Comparison of ENCODE assay signal across 13 cellular contexts in the genomic region with DNA sequence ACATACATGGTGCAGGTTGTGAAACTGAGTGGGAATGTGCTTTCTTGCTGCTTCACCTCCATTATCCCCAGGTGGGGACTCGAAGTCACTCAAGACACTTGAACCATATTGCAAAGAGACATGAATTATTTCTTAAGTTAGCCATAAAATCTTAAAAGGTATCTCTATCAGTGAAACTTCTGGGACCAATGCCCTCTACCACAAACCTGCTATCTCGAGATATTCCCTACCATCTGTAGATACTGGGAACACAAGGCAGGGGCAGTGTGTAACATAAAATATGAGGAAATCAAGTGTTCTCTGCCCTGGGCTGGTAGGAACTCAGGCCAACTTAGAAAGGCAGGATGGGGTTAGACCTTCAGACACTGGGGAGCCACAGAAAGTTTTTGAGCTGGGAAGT. TPM values are rescaled to one million over a fixed set of nuclear protein-coding genes. Genes with fewer than 3 reads are reported as not detected.
DNase-seq lines count a peak whose midpoint lies in the region; ATAC-seq, FAIRE-seq and TF ChIP-seq lines count a peak whose summit lies in the region.
"Had no signal": no experiment of that assay in that cellular context is flagged by ENCODE, and none has a peak within 500 bp of the region (broad histone marks: within the 10 kb centered on the region; RNA-seq: fewer than 3 reads in every experiment).

No MANE protein-coding gene starts in this region.

- H3K79me2 ChIP-seq in endothelial cell of umbilical vein (ENCODE audit: control insufficient read depth, insufficient read depth, low read length) = peaks cover 3% of the 10 kb centered on the region

- H4K20me1 ChIP-seq in endothelial cell of umbilical vein (replicated peaks; ENCODE audit: control insufficient read depth, extremely low read depth, insufficient read depth, low read length) = no peaks in the 10 kb centered on the region

- H3K36me3 Mint-ChIP-seq in T-helper 2 cell treated with Interferon-gamma antibody and Interleukin-4, amounts not matched to agents 5 μg/mL and 100 μg/mL, for 36 hours (ENCODE audit: low read depth) = peaks cover 16% of the 10 kb centered on the region
- H3K36me3 Mint-ChIP-seq in stimulated activated memory B cell treated with anti-CD40 and anti-IgM and Interleukin-4, amounts not matched to agents 10 μg/mL and 1 μg/mL and 100 μg/mL, for 72 hours = peaks cover 44% of the 10 kb centered on the region

- peak overlapping the region; percentile 95 for H3K4me3 Mint-ChIP-seq in T-helper 2 cell treated with Interferon-gamma antibody and Interleukin-4, amounts not matched to agents 5 μg/mL and 100 μg/mL, for 36 hours
- H3K4me3 Mint-ChIP-seq in stimulated activated memory B cell treated with anti-CD40 and anti-IgM and Interleukin-4, amounts not matched to agents 10 μg/mL and 1 μg/mL and 100 μg/mL, for 72 hours = peak overlapping the region; percentile 98

- POLR2A ChIA-PET in endothelial cell of umbilical vein (lab: Charles Lee) = no interaction called here

- ATAC-seq in heart left ventricle (no peak), left cardiac atrium (no peak), GM19463 (IDR thresholded peaks at IDR 0.05; ENCODE audit: unreplicated experiment) (no peak)
- no peak for ATAC-seq in stimulated activated memory B cell treated with anti-CD40 and anti-IgM and Interleukin-4, amounts not matched to agents 10 μg/mL and 1 μg/mL and 100 μg/mL, for 72 hours
- ATAC-seq: mucosa of descending colon had no signal

- peaks cover 48% of the 10 kb centered on the region for H3K4me1 Mint-ChIP-seq in T-helper 2 cell treated with Interferon-gamma antibody and Interleukin-4, amounts not matched to agents 5 μg/mL and 100 μg/mL, for 36 hours (ENCODE audit: low read depth)
- peaks cover 69% of the 10 kb centered on the region for H3K4me1 Mint-ChIP-seq in stimulated activated memory B cell treated with anti-CD40 and anti-IgM and Interleukin-4, amounts not matched to agents 10 μg/mL and 1 μg/mL and 100 μg/mL, for 72 hours

- no peak overlapping the region for H3K9ac ChIP-seq in endothelial cell of umbilical vein (replicated peaks; ENCODE audit: extremely low read depth, insufficient read depth, low read length)

- no TSS peak for BruUV-seq in endothelial cell of umbilical vein (replicated peaks; lab: Mats Ljungman, UMichigan)

- no peaks in the 10 kb centered on the region for H3K9me1 ChIP-seq in endothelial cell of umbilical vein (replicated peaks; ENCODE audit: control insufficient read depth, extremely low read depth, insufficient read depth, low read length)

- H3K36me3 ChIP-seq in heart left ventricle (peaks cover 0 to 9% (median 2%) of the 10 kb centered on the region in 9 donors), endothelial cell of umbilical vein (ENCODE audit: control insufficient read depth in 2 of 2, extremely low read depth in 1 of 2, insufficient read depth in 2 of 2, low read length in 2 of 2) (no peaks in the 10 kb centered on the region)

- no peaks in the 10 kb centered on the region for H3K27me3 Mint-ChIP-seq in T-helper 2 cell treated with Interferon-gamma antibody and Interleukin-4, amounts not matched to agents 5 μg/mL and 100 μg/mL, for 36 hours (ENCODE audit: low read depth)
- H3K27me3 Mint-ChIP-seq in stimulated activated memory B cell treated with anti-CD40 and anti-IgM and Interleukin-4, amounts not matched to agents 10 μg/mL and 1 μg/mL and 100 μg/mL, for 72 hours = no peaks in the 10 kb centered on the region

- intact Hi-C loops in heart left ventricle (cut with DNase I) = loop anchor here in 9 of 10 donors (5.0 to 10.0 kb wide), 8 partner anchors 70 to 490 kb away; a partner anchor contains a TSS
- intact Hi-C loops in left cardiac atrium (cut with DNase I) = loop anchor here (5.0 to 10.0 kb wide), 2 partner anchors 103 to 485 kb away; no protein-coding TSS in a partner anchor
- intact Hi-C loops in endothelial cell of umbilical vein (cut with micrococcal nuclease) = loop anchor here (5.0 to 10.0 kb wide), 6 partner anchors 135 to 550 kb away; a partner anchor contains a TSS

- dilution Hi-C loops in endothelial cell of umbilical vein (cut with MboI; ENCODE audit: extremely low pct_ligation_motif_present, low sequenced_read_pairs) = no loop called here

- H3K27me3 ChIP-seq in heart left ventricle (no peaks in the 10 kb centered on the region), endothelial cell of umbilical vein (ENCODE audit: control insufficient read depth in 2 of 2, insufficient read depth in 2 of 2, low read length in 2 of 2) (peaks cover 6% of the 10 kb centered on the region in 2 experiments)
- H3K27me3 ChIP-seq: SJSA1 had no signal

- peak overlapping the region; percentile 90 for H3K27ac Mint-ChIP-seq in T-helper 2 cell treated with Interferon-gamma antibody and Interleukin-4, amounts not matched to agents 5 μg/mL and 100 μg/mL, for 36 hours
- peak overlapping the region; percentile 99 for H3K27ac Mint-ChIP-seq in stimulated activated memory B cell treated with anti-CD40 and anti-IgM and Interleukin-4, amounts not matched to agents 10 μg/mL and 1 μg/mL and 100 μg/mL, for 72 hours

- TF ChIP-seq POLR2A in heart left ventricle (IDR thresholded peaks at IDR 0.05) (no peak), endothelial cell of umbilical vein (IDR thresholded peaks at IDR 0.05; ENCODE audit: low read depth, low read length) (no peak)

- no peaks in the 10 kb centered on the region for H3K9me3 Mint-ChIP-seq in T-helper 2 cell treated with Interferon-gamma antibody and Interleukin-4, amounts not matched to agents 5 μg/mL and 100 μg/mL, for 36 hours
- H3K9me3 Mint-ChIP-seq in stimulated activated memory B cell treated with anti-CD40 and anti-IgM and Interleukin-4, amounts not matched to agents 10 μg/mL and 1 μg/mL and 100 μg/mL, for 72 hours = no peaks in the 10 kb centered on the region

- no peak for DNase-seq in heart left ventricle
- DNase-seq in left cardiac atrium = no peak
- no peak for DNase-seq in T-helper 2 cell treated with Interferon-gamma antibody and Interleukin-4, amounts not matched to agents 5 μg/mL and 100 μg/mL, for 36 hours (ENCODE audit: low spot score)
- DNase-seq in endothelial cell of umbilical vein (ENCODE audit: low read depth, low spot score) = no peak
- DNase-seq in GDM1 (lab: John Stamatoyannopoulos, UW) = no peak
- no peak for DNase-seq in NCI-H524 treated with DMSO at 0.1 percent for 48 hours (lab: John Stamatoyannopoulos, UW)
- DNase-seq: activated gamma-delta T cell treated with Interleukin-2 at 50 U/mL for 16 hours, mucosa of descending colon, NCI-H2029 had no signal

- TF ChIP-seq CTCF in heart left ventricle (IDR thresholded peaks at IDR 0.05) (no peak), endothelial cell of umbilical vein (IDR thresholded peaks at IDR 0.05; ENCODE audit: extremely low read depth in 1 of 2, insufficient read depth in 1 of 2, low read depth in 1 of 2, low read length in 2 of 2) (no peak)

- no peak overlapping the region for H3K4me2 ChIP-seq in endothelial cell of umbilical vein (ENCODE audit: insufficient read depth, low read length)

- no peaks in the 10 kb centered on the region for H3K9me3 ChIP-seq in heart left ventricle
- no peaks in the 10 kb centered on the region for H3K9me3 ChIP-seq in endothelial cell of umbilical vein (replicated peaks; ENCODE audit: control insufficient read depth, insufficient read depth, low read length)
- H3K9me3 ChIP-seq: mucosa of descending colon, SJSA1 had no signal

- CTCF ChIA-PET in endothelial cell of umbilical vein (lab: Charles Lee) = interaction anchor here (1.0 to 5.1 kb wide), 2 partner anchors 24 to 488 kb away, joined by 3 to 155 read pairs; a partner anchor contains a TSS

- H3K4me1 ChIP-seq in heart left ventricle = peaks cover 3 to 72% (median 45%) of the 10 kb centered on the region in 12 donors
- peaks cover 9% of the 10 kb centered on the region for H3K4me1 ChIP-seq in endothelial cell of umbilical vein (ENCODE audit: control insufficient read depth, extremely low read depth, insufficient read depth, low read length)

- H3K4me3 ChIP-seq in heart left ventricle = no peak overlapping the region
- no peak overlapping the region for H3K4me3 ChIP-seq in endothelial cell of umbilical vein (replicated peaks in 1 of 3; ENCODE audit: insufficient read depth in 1 of 3, low read depth in 1 of 3, low read length in 3 of 3)
- H3K4me3 ChIP-seq: mucosa of descending colon had no signal

- no peak overlapping the region for H2AFZ ChIP-seq in endothelial cell of umbilical vein (ENCODE audit: low read depth, low read length)

- no peak for FAIRE-seq in endothelial cell of umbilical vein (lab: Jason Lieb, UNC)
- FAIRE-seq: GM18507 had no signal

- peak overlapping the region in 7 of 12 donors; percentile 98 to 100 (median 99) for H3K27ac ChIP-seq in heart left ventricle
- H3K27ac ChIP-seq in endothelial cell of umbilical vein (ENCODE audit: insufficient read depth, low read depth, low read length) = no peak overlapping the region

- WGBS in heart left ventricle, 4 donors = 93 to 97% (median 94%) methylated on average over 2 of the region's 2 CpGs

TF ChIP-seq in endothelial cell of umbilical vein, 7 proteins besides CTCF, POLR2A, EP300 and RAD21:
- TF ChIP-seq GATA2 (IDR thresholded peaks at IDR 0.05; ENCODE audit: insufficient read depth, insufficient read length, low read depth, low read length) (no peak), JUN (IDR thresholded peaks at IDR 0.05; ENCODE audit: borderline replicate concordance, insufficient read depth, insufficient read length, low read depth) (no peak), EZH2 (IDR thresholded peaks at IDR 0.05; ENCODE audit: borderline replicate concordance, low read depth, low read length, severe bottlenecking) (peak; percentile 18)

RNA-seq across cellular contexts. Expression of a gene that starts 1.3 kb away (rescaled TPM):
- total RNA-seq in heart left ventricle (10 to 100 TPM; 19.6 to 37.5 (median 27.1) TPM), left cardiac atrium (10 to 100 TPM; 19.6 to 21.1 TPM), endothelial cell of umbilical vein (9.8 and 12.3 TPM in 2 replicates)
- polyA plus RNA-seq in heart left ventricle (10 to 100 TPM; 39.1 to 45.8 TPM), endothelial cell of umbilical vein (12.3 and 12.7 TPM in 2 replicates)
- 13.9 and 14.5 TPM in 2 replicates for polyA plus RNA-seq in endothelial cell of umbilical vein (2011; cell fraction: cytosol; rRNA removed)
- 13.9 and 14.2 TPM in 2 replicates for polyA plus RNA-seq in endothelial cell of umbilical vein (2011; cell fraction: nucleus; rRNA removed)
- 13.0 and 13.6 TPM in 2 replicates for polyA plus RNA-seq in endothelial cell of umbilical vein (2012)
- 12.5 and 12.6 TPM in 2 replicates for polyA minus RNA-seq in endothelial cell of umbilical vein
- 16.5 TPM for polyA minus RNA-seq in endothelial cell of umbilical vein (2011; cell fraction: cytosol; rRNA and poly(A)+ RNA removed)
- polyA minus RNA-seq in endothelial cell of umbilical vein (2011; cell fraction: nucleus; rRNA and poly(A)+ RNA removed) = 10.0 and 16.6 TPM in 2 replicates
